Comparison of ENCODE assay signal across 12 cellular contexts in genomic region chr12:132423251-132424117, GRCh38.
DNase-seq lines count a peak whose midpoint lies in the region; ATAC-seq and TF ChIP-seq lines count a peak whose summit lies in the region.
"Had no signal": no experiment of that assay in that cellular context is flagged by ENCODE, and none has a peak within 500 bp of the region (broad histone marks: within the 10 kb centered on the region; RNA-seq: fewer than 3 reads in every experiment).

No MANE protein-coding gene starts in this region.

- POLR2A ChIA-PET in CD8-positive, alpha-beta T cell (lab: Charles Lee) = no interaction called here
- POLR2A ChIA-PET in HEK293 (lab: Yijun Ruan, JAX) = no interaction called here

- peaks cover under 1% of the 10 kb centered on the region for H3K4me1 ChIP-seq in CD8-positive, alpha-beta T cell (ENCODE audit: insufficient read depth, low read length)
- H3K4me1 ChIP-seq in HEK293 (ENCODE audit: control insufficient read depth, insufficient read depth, low read length) = no peaks in the 10 kb centered on the region; the same call in 1 of the 2 replicates
- H3K4me1 ChIP-seq: breast epithelium, tibial artery had no signal

- no peak overlapping the region for H3K27ac Mint-ChIP-seq in CD8-positive, alpha-beta T cell
- no peak overlapping the region for H3K27ac Mint-ChIP-seq in Calu3 (ENCODE audit: unreplicated experiment)

- peaks cover 6% of the 10 kb centered on the region for H3K4me1 Mint-ChIP-seq in CD8-positive, alpha-beta T cell (ENCODE audit: low read depth)
- H3K4me1 Mint-ChIP-seq in Calu3 (ENCODE audit: low read depth, unreplicated experiment) = peaks cover 19% of the 10 kb centered on the region

- H3K4me3 Mint-ChIP-seq in CD8-positive, alpha-beta T cell = no peak overlapping the region
- H3K4me3 Mint-ChIP-seq in Calu3 (ENCODE audit: low read depth, unreplicated experiment) = no peak overlapping the region

- no peak overlapping the region for H3K27ac ChIP-seq in CD8-positive, alpha-beta T cell (ENCODE audit: low read depth, low read length)
- no peak overlapping the region for H3K27ac ChIP-seq in HEK293 (ENCODE audit: extremely low read depth, low read depth, low read length)
- H3K27ac ChIP-seq: breast epithelium, ovary, tibial artery had no signal

- no peaks in the 10 kb centered on the region for H3K27me3 ChIP-seq in CD8-positive, alpha-beta T cell (ENCODE audit: insufficient read depth, low read length)
- H3K27me3 ChIP-seq: ovary had no signal

- H3K9me3 ChIP-seq in CD8-positive, alpha-beta T cell (ENCODE audit: low read length) = no peaks in the 10 kb centered on the region
- no peaks in the 10 kb centered on the region for H3K9me3 ChIP-seq in HEK293 (ENCODE audit: control insufficient read depth, insufficient read depth, low read depth, low read length)
- H3K9me3 ChIP-seq: breast epithelium, ovary had no signal

- no peak for DNase-seq in CD8-positive, alpha-beta T cell
- DNase-seq in T follicular helper cell (ENCODE audit: low read depth) = peak; percentile 12
- peak; percentile 81 for DNase-seq in left kidney (ENCODE audit: low read depth, low spot score)
- no peak for DNase-seq in UCSD-AML1 (lab: John Stamatoyannopoulos, UW; ENCODE audit: unreplicated experiment)
- no peak for DNase-seq in Calu3
- DNase-seq: NCI-H510A treated with DMSO at 0.1 percent for 48 hours, ovary, tibial artery had no signal

- no TSS peak for BruUV-seq in Calu3 (replicated peaks; lab: Mats Ljungman, UMichigan)

- CTCF ChIA-PET in CD8-positive, alpha-beta T cell (lab: Charles Lee) = interaction anchor here (3.8 kb wide), 1 partner anchor 9 kb away, joined by 16 read pairs; no protein-coding TSS in a partner anchor
- CTCF ChIA-PET in HEK293 (lab: Yijun Ruan, JAX) (interaction anchor here (0.6 kb wide), 1 partner anchor 37 kb away, joined by 3 read pairs; no protein-coding TSS in a partner anchor), Calu3 (lab: Charles Lee) (no interaction called here)

- ATAC-seq in CD8-positive, alpha-beta T cell = peak; percentile 29
- ATAC-seq in GM19324 (IDR thresholded peaks at IDR 0.05; ENCODE audit: low FRiP score, unreplicated experiment) = no peak
- ATAC-seq in GM18907 (IDR thresholded peaks at IDR 0.05; ENCODE audit: unreplicated experiment) = no peak

- no peaks in the 10 kb centered on the region for H3K9me3 Mint-ChIP-seq in CD8-positive, alpha-beta T cell
- peaks cover 3% of the 10 kb centered on the region for H3K9me3 Mint-ChIP-seq in Calu3 (ENCODE audit: low read depth, unreplicated experiment)

- peak; percentile 5 for TF ChIP-seq CTCF in CD8-positive, alpha-beta T cell (IDR thresholded peaks at IDR 0.05)
- TF ChIP-seq CTCF in HEK293 (tag by site-specific recombination; IDR thresholded peaks at IDR 0.05) = no peak
- no peak for TF ChIP-seq CTCF in Calu3 (IDR thresholded peaks at IDR 0.05; ENCODE audit: unreplicated experiment)

- no peaks in the 10 kb centered on the region for H3K36me3 ChIP-seq in CD8-positive, alpha-beta T cell (ENCODE audit: insufficient read depth, low read length)
- no peaks in the 10 kb centered on the region for H3K36me3 ChIP-seq in HEK293 (ENCODE audit: control insufficient read depth in 2 of 2, insufficient read depth in 1 of 2, low read length in 2 of 2)
- H3K36me3 ChIP-seq: breast epithelium, ovary, tibial artery had no signal

- intact Hi-C loops in CD8-positive, alpha-beta T cell (cut with DNase I, micrococcal nuclease) = no loop called here
- intact Hi-C loops in Calu3 (cut with micrococcal nuclease; ENCODE audit: unreplicated experiment) = no loop called here

- no peaks in the 10 kb centered on the region for H3K27me3 Mint-ChIP-seq in CD8-positive, alpha-beta T cell (ENCODE audit: low read depth)
- H3K27me3 Mint-ChIP-seq in Calu3 (ENCODE audit: unreplicated experiment) = peaks cover 92% of the 10 kb centered on the region

- H3K36me3 Mint-ChIP-seq in CD8-positive, alpha-beta T cell = no peaks in the 10 kb centered on the region
- H3K36me3 Mint-ChIP-seq in Calu3 (ENCODE audit: insufficient read depth, unreplicated experiment) = peaks cover 4% of the 10 kb centered on the region

- no peak overlapping the region for H3K4me3 ChIP-seq in CD8-positive, alpha-beta T cell (ENCODE audit: low read depth, low read length)
- H3K4me3 ChIP-seq in HEK293 (ENCODE audit: low read depth, low read length) = no peak overlapping the region
- H3K4me3 ChIP-seq: breast epithelium, ovary, tibial artery had no signal

TF ChIP-seq in HEK293, 187 proteins besides CTCF, POLR2A, EP300 and RAD21:
- TF ChIP-seq ZBTB11 (tag by site-specific recombination; conservative IDR thresholded peaks at IDR 0.05; ENCODE audit: low read depth) (no peak), ZNF692 (tag by site-specific recombination; IDR thresholded peaks at IDR 0.05) (no peak), ZNF274 (IDR thresholded peaks at IDR 0.05; ENCODE audit: low read length) (no peak), ZNF274 (tag by site-specific recombination; IDR thresholded peaks at IDR 0.05; ENCODE audit: borderline replicate concordance) (no peak), KLF1 (tag by site-specific recombination; IDR thresholded peaks at IDR 0.05) (peak; percentile 86), KLF9 (tag by site-specific recombination; IDR thresholded peaks at IDR 0.05; ENCODE audit: low read depth) (no peak), KLF17 (tag by site-specific recombination; IDR thresholded peaks at IDR 0.05) (peak; percentile 48; the same call in 1 of the 2 replicates), ZNF658 (tag by site-specific recombination; IDR thresholded peaks at IDR 0.05) (no peak), ZNF596 (tag by site-specific recombination; IDR thresholded peaks at IDR 0.05) (no peak), SP2 (tag by site-specific recombination; IDR thresholded peaks at IDR 0.05) (peak; percentile 43), ZEB2 (tag by site-specific recombination; IDR thresholded peaks at IDR 0.05) (no peak), ZIC2 (tag by site-specific recombination; IDR thresholded peaks at IDR 0.05) (peak; percentile 36; the same call in 1 of the 2 replicates), GLIS2 (tag by site-specific recombination; IDR thresholded peaks at IDR 0.05) (no peak), ZNF768 (tag by site-specific recombination; IDR thresholded peaks at IDR 0.05) (peak; percentile 58; the same call in 1 of the 2 replicates)

Comparison
In these comparisons a context has a peak if more than half of its experiments do, and no peak if none do; other contexts are left out.
1. DNase-seq: peak in T follicular helper cell (single experiment) and left kidney (single experiment); none in CD8-positive, alpha-beta T cell (0 of 7), UCSD-AML1 (single experiment) and Calu3 (single experiment).